Comparison of ENCODE assay signal across 14 cellular contexts in the genomic region with DNA sequence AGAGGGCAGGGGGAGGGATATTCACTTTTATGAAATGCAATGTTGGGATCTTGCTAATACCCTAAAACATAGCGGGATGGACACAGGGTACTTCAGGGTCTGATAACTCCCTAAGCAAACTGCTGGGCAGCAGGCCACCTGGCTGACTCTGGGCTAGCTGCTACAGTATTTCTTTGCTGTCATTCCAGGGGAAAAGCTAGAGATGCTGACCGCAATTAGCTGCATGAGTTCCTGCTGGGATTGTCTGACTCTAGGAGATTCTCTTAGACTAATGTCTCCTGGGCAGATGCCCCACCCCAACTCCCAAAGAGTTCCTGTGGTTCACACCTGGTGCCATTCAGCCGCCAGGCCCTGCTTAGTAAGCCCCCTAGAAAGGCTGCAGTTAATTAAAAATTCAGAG.
DNase-seq lines count a peak whose midpoint lies in the region; ATAC-seq lines count a peak whose summit lies in the region.
"Had no signal": no experiment of that assay in that cellular context is flagged by ENCODE, and none has a peak within 500 bp of the region (broad histone marks: within the 10 kb centered on the region; RNA-seq: fewer than 3 reads in every experiment).

No MANE protein-coding gene starts in this region.

- DNase-seq in NCI-H2227 (lab: John Stamatoyannopoulos, UW; ENCODE audit: unreplicated experiment) (peak; percentile 1), NCI-H2227 treated with DMSO at 0.1 percent for 48 hours (lab: John Stamatoyannopoulos, UW) (no peak), M059J (ENCODE audit: low read depth) (peak; percentile 51), cerebellar cortex (ENCODE audit: low spot score) (peak; percentile 50), renal cortical epithelial cell (ENCODE audit: low read depth) (peak; percentile 43), DMS 273 treated with DMSO at 0.1 percent for 48 hours (lab: John Stamatoyannopoulos, UW) (no peak)
- DNase-seq: GF-D8, NCI-H1048, NCI-H1436 treated with DMSO at 0.1 percent for 48 hours, NCI-H446 treated with DMSO at 0.1 percent for 48 hours, NCI-H526 treated with DMSO at 0.1 percent for 48 hours had no signal

- ATAC-seq in HG03095 (IDR thresholded peaks at IDR 0.05; ENCODE audit: unreplicated experiment), result no peak
- ATAC-seq: HepG2, K562 had no signal

Comparison
In these comparisons a context has a peak if more than half of its experiments do, and no peak if none do; other contexts are left out.
1. DNase-seq: peak in NCI-H2227 (single experiment), M059J (single experiment), cerebellar cortex (single experiment) and renal cortical epithelial cell (single experiment); none in NCI-H2227 treated with DMSO at 0.1 percent for 48 hours (single experiment) and DMS 273 treated with DMSO at 0.1 percent for 48 hours (single experiment).